In genomic region chrX:10903518-10903917, GRCh38 we compare ENCODE assay signal across 17 cellular contexts.
"Had no signal": no experiment of that assay in that cellular context is flagged by ENCODE, and none has a peak within 500 bp of the region (broad histone marks: within the 10 kb centered on the region; RNA-seq: fewer than 3 reads in every experiment).

No MANE protein-coding gene starts in this region.

- H3K9me3 Mint-ChIP-seq: dendritic cell treated with granulocyte-macrophage colony-stimulating factor and Interleukin-4, amounts not matched to agents 40 ng/mL and 50 ng/mL, for 4 days had no signal

- DNase-seq: effector memory CD8-positive, alpha-beta T cell; gastrocnemius medialis; heart right ventricle; hypothalamus; kidney glomerular epithelial cell; mammary epithelial cell; natural killer cell; posterior cingulate gyrus; stimulated activated CD4-positive, alpha-beta T cell treated with anti-CD3 and anti-CD28 coated beads, Interleukin-2, amount 100 ng/mL, for 24 hours; stimulated activated naive CD4-positive, alpha-beta T cell treated with Interleukin-2 at 50 U/mL for 16 hours; trophoblast cell had no signal

- H3K4me3 Mint-ChIP-seq: dendritic cell treated with granulocyte-macrophage colony-stimulating factor and Interleukin-4, amounts not matched to agents 40 ng/mL and 50 ng/mL, for 4 days; effector memory CD8-positive, alpha-beta T cell; natural killer cell; neural crest cell had no signal

- H3K9me3 ChIP-seq: esophagus muscularis mucosa, gastrocnemius medialis had no signal

- H3K27ac ChIP-seq: epithelial cell of prostate, esophagus muscularis mucosa, gastrocnemius medialis, heart right ventricle, skin epidermis had no signal

- H3K27me3 Mint-ChIP-seq: dendritic cell treated with granulocyte-macrophage colony-stimulating factor and Interleukin-4, amounts not matched to agents 40 ng/mL and 50 ng/mL, for 4 days; effector memory CD8-positive, alpha-beta T cell had no signal

- H3K36me3 ChIP-seq: esophagus muscularis mucosa, gastrocnemius medialis, heart right ventricle had no signal

- H3K27me3 ChIP-seq: esophagus muscularis mucosa, gastrocnemius medialis, heart right ventricle had no signal

- ATAC-seq: effector memory CD8-positive, alpha-beta T cell; gastrocnemius medialis; heart right ventricle; natural killer cell; sciatic nerve had no signal

- H3K4me3 ChIP-seq: esophagus muscularis mucosa, gastrocnemius medialis, heart right ventricle, skin epidermis had no signal

- H3K4me1 Mint-ChIP-seq: natural killer cell, neural crest cell had no signal

- H3K4me1 ChIP-seq: gastrocnemius medialis, heart right ventricle had no signal

- H3K27ac Mint-ChIP-seq: dendritic cell treated with granulocyte-macrophage colony-stimulating factor and Interleukin-4, amounts not matched to agents 40 ng/mL and 50 ng/mL, for 4 days; effector memory CD8-positive, alpha-beta T cell; natural killer cell had no signal

- H3K36me3 Mint-ChIP-seq: natural killer cell had no signal
